Comparison of ENCODE assay signal across 8 cellular contexts in the genomic region with DNA sequence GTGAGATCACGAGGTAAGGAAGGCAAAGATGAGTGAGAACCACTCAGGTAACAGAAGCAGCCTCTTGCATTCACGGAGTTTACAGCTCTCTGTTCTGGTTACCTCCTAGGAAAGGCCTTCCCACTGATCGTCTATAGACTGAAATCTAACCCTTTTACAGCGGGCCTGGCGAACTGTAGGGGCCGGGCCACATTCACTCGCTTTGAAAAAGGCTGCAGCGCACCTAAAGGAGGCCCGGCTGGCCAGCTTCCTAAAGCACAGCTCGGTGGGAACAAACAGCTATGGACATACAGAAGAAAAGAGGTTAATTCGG. TPM values are rescaled to one million over a fixed set of nuclear protein-coding genes. Genes with fewer than 3 reads are reported as not detected.
DNase-seq lines count a peak whose midpoint lies in the region; ATAC-seq, FAIRE-seq and TF ChIP-seq lines count a peak whose summit lies in the region.

No MANE protein-coding gene starts in this region.

- peaks cover 15% of the 10 kb centered on the region for H3K36me3 Mint-ChIP-seq in CD4-positive, CD25-positive, alpha-beta regulatory T cell
- H3K36me3 Mint-ChIP-seq in astrocyte (ENCODE audit: low read depth, unreplicated experiment) = peaks cover 19% of the 10 kb centered on the region

- no peak for ATAC-seq in CD4-positive, CD25-positive, alpha-beta regulatory T cell (ENCODE audit: low read depth in 2 of 2)
- ATAC-seq in GM18517 (IDR thresholded peaks at IDR 0.05; ENCODE audit: unreplicated experiment) = no peak

- H3K4me1 ChIP-seq in CD4-positive, CD25-positive, alpha-beta regulatory T cell (ENCODE audit: control insufficient read depth, insufficient read depth, low read length, poor library complexity, severe bottlenecking) = peaks cover 34% of the 10 kb centered on the region
- H3K4me1 ChIP-seq in astrocyte (ENCODE audit: insufficient read depth, low read length) = peaks cover 26% of the 10 kb centered on the region
- peaks cover 40% of the 10 kb centered on the region for H3K4me1 ChIP-seq in suprapubic skin

- H3K79me2 ChIP-seq in astrocyte (ENCODE audit: insufficient read depth, low read length) = peaks cover 85% of the 10 kb centered on the region

- TF ChIP-seq CTCF in astrocyte (IDR thresholded peaks at IDR 0.05; ENCODE audit: insufficient read depth, low read depth, low read length) (no peak), suprapubic skin (IDR thresholded peaks at IDR 0.05) (no peak)

- H3K9me3 ChIP-seq in CD4-positive, CD25-positive, alpha-beta regulatory T cell (ENCODE audit: control insufficient read depth in 2 of 2, low read length in 2 of 2) = no peaks in the 10 kb centered on the region
- H3K9me3 ChIP-seq in astrocyte (ENCODE audit: insufficient read depth, low read depth, low read length) (no peaks in the 10 kb centered on the region), suprapubic skin (no peaks in the 10 kb centered on the region)

- no peaks in the 10 kb centered on the region for H3K27me3 ChIP-seq in CD4-positive, CD25-positive, alpha-beta regulatory T cell (ENCODE audit: control insufficient read depth, insufficient read depth, low read length)
- no peaks in the 10 kb centered on the region for H3K27me3 ChIP-seq in astrocyte (ENCODE audit: insufficient read depth, low read length)
- no peaks in the 10 kb centered on the region for H3K27me3 ChIP-seq in suprapubic skin

- no peak for TF ChIP-seq EP300 in suprapubic skin (IDR thresholded peaks at IDR 0.05)

- H3K36me3 ChIP-seq in CD4-positive, CD25-positive, alpha-beta regulatory T cell (ENCODE audit: control insufficient read depth, insufficient read depth, low read length) = peaks cover 36% of the 10 kb centered on the region
- H3K36me3 ChIP-seq in astrocyte (ENCODE audit: insufficient read depth, low read length) (peaks cover 31% of the 10 kb centered on the region), suprapubic skin (peaks cover 33% of the 10 kb centered on the region)

- peak overlapping the region; percentile 94 to 99 (median 98) for H3K4me3 Mint-ChIP-seq in CD4-positive, CD25-positive, alpha-beta regulatory T cell
- H3K4me3 Mint-ChIP-seq in astrocyte (ENCODE audit: unreplicated experiment) = peak overlapping the region; percentile 99

- H3K4me1 Mint-ChIP-seq in CD4-positive, CD25-positive, alpha-beta regulatory T cell = peaks cover 23 to 62% (median 53%) of the 10 kb centered on the region in 4 donors
- peaks cover 29% of the 10 kb centered on the region for H3K4me1 Mint-ChIP-seq in astrocyte (ENCODE audit: low read depth, unreplicated experiment)

- H3K4me2 ChIP-seq in astrocyte (ENCODE audit: low read length) = peak overlapping the region; percentile 96

- no peak for TF ChIP-seq POLR2A in suprapubic skin (IDR thresholded peaks at IDR 0.05)

- H2AFZ ChIP-seq in astrocyte (ENCODE audit: low read depth, low read length) = peak overlapping the region; percentile 78

- H3K27me3 Mint-ChIP-seq in CD4-positive, CD25-positive, alpha-beta regulatory T cell = no peaks in the 10 kb centered on the region
- H3K27me3 Mint-ChIP-seq in astrocyte (ENCODE audit: low read depth, unreplicated experiment) = no peaks in the 10 kb centered on the region

- no peak for FAIRE-seq in astrocyte (lab: Jason Lieb, UNC)

- H3K27ac Mint-ChIP-seq in CD4-positive, CD25-positive, alpha-beta regulatory T cell = peak overlapping the region; percentile 74 to 98 (median 94)
- H3K27ac Mint-ChIP-seq in astrocyte (ENCODE audit: unreplicated experiment) = peak overlapping the region; percentile 95

- no peaks in the 10 kb centered on the region for H3K9me3 Mint-ChIP-seq in CD4-positive, CD25-positive, alpha-beta regulatory T cell
- peaks cover 2% of the 10 kb centered on the region for H3K9me3 Mint-ChIP-seq in astrocyte (ENCODE audit: unreplicated experiment)

- H3K9ac ChIP-seq in astrocyte (ENCODE audit: low read length) = peak overlapping the region; percentile 97

- DNase-seq in CD4-positive, CD25-positive, alpha-beta regulatory T cell = peak in 1 of 3 donors; percentile 15
- peak; percentile 42 for DNase-seq in HT-29 (ENCODE audit: low spot score)
- DNase-seq in astrocyte (ENCODE audit: low read depth) = peak; percentile 5
- peak; percentile 16 for DNase-seq in kidney glomerular epithelial cell (lab: John Stamatoyannopoulos, UW)
- DNase-seq in suprapubic skin (ENCODE audit: low spot score in 2 of 2) = no peak
- no peak for DNase-seq in islet precursor cell
- no peak for DNase-seq in activated CD8-positive, alpha-beta memory T cell treated with anti-CD3 and anti-CD28 coated beads, Interleukin-2, amount 50 U/mL, for 48 hours

- peaks cover 35% of the 10 kb centered on the region for H4K20me1 ChIP-seq in astrocyte (ENCODE audit: insufficient read depth, low read length)

- peak overlapping the region; percentile 78 for H3K27ac ChIP-seq in CD4-positive, CD25-positive, alpha-beta regulatory T cell (ENCODE audit: insufficient read depth, low read length, poor library complexity, severe bottlenecking)
- H3K27ac ChIP-seq in astrocyte (ENCODE audit: low read depth, low read length) (peak overlapping the region; percentile 82), suprapubic skin (peak overlapping the region; percentile 79)

- WGBS in suprapubic skin = 7% methylated on average over 6 of the region's 11 CpGs

- H3K4me3 ChIP-seq in CD4-positive, CD25-positive, alpha-beta regulatory T cell (ENCODE audit: low read depth, low read length) = peak overlapping the region; percentile 93
- H3K4me3 ChIP-seq in astrocyte (ENCODE audit: insufficient read depth, low read depth, low read length) (peak overlapping the region; percentile 100), suprapubic skin (peak overlapping the region; percentile 73)

RNA-seq across cellular contexts. Expression of gene ATP5MK, which starts 0.6 kb away (rescaled TPM):
- total RNA-seq in CD4-positive, CD25-positive, alpha-beta regulatory T cell = 152 TPM
- 100 to 1,000 TPM; 461 to 608 (median 526) TPM for polyA plus RNA-seq in CD4-positive, CD25-positive, alpha-beta regulatory T cell
- 71.5 and 82.4 TPM in 2 replicates for total RNA-seq in HT-29 (2014; rRNA removed; shearing (Covaris generic))
- total RNA-seq in astrocyte (405 and 463 TPM in 2 replicates), suprapubic skin (100 to 1,000 TPM in 3 of 4 donors, 10 to 100 TPM in 1; 92.4 to 207 (median 167) TPM)

RNA-seq across cellular contexts. Expression of gene PDCD11, which starts 0.7 kb away (rescaled TPM):
- 26.9 TPM for total RNA-seq in CD4-positive, CD25-positive, alpha-beta regulatory T cell
- 1 to 10 TPM; 7.1 to 10.0 (median 8.5) TPM for polyA plus RNA-seq in CD4-positive, CD25-positive, alpha-beta regulatory T cell
- 34.0 and 40.6 TPM in 2 replicates for total RNA-seq in HT-29 (2014; rRNA removed; shearing (Covaris generic))
- total RNA-seq in astrocyte (62.3 and 72.8 TPM in 2 replicates), suprapubic skin (10 to 100 TPM; 26.4 to 38.3 (median 29.3) TPM)

RNA-seq across cellular contexts. Expression of gene TAF5, which starts 27.9 kb away (rescaled TPM):
- 9.4 TPM for total RNA-seq in CD4-positive, CD25-positive, alpha-beta regulatory T cell
- 1 to 10 TPM; 3.2 to 4.0 (median 3.7) TPM for polyA plus RNA-seq in CD4-positive, CD25-positive, alpha-beta regulatory T cell
- total RNA-seq in HT-29 (2014; rRNA removed; shearing (Covaris generic)) = 5.5 and 7.7 TPM in 2 replicates
- total RNA-seq in astrocyte (3.3 and 3.9 TPM in 2 replicates), suprapubic skin (1 to 10 TPM; 3.6 to 5.4 (median 4.1) TPM)

RNA-seq across cellular contexts. Expression of gene PCGF6, which starts 44.8 kb away (rescaled TPM):
- total RNA-seq in CD4-positive, CD25-positive, alpha-beta regulatory T cell = 6.7 TPM
- polyA plus RNA-seq in CD4-positive, CD25-positive, alpha-beta regulatory T cell = 10 to 100 TPM in 1 of 4 donors, 1 to 10 TPM in 3; 6.0 to 10.4 (median 9.1) TPM
- total RNA-seq in HT-29 (2014; rRNA removed; shearing (Covaris generic)) = 3.2 and 4.9 TPM in 2 replicates
- total RNA-seq in astrocyte = 9.0 and 10.3 TPM in 2 replicates
- total RNA-seq in suprapubic skin = 1 to 10 TPM; 2.6 to 7.2 (median 4.9) TPM

RNA-seq across cellular contexts. Expression of gene CALHM2, which starts 56.5 kb away (rescaled TPM):
- total RNA-seq in CD4-positive, CD25-positive, alpha-beta regulatory T cell = 26.1 TPM
- 10 to 100 TPM; 33.5 to 72.4 (median 50.0) TPM for polyA plus RNA-seq in CD4-positive, CD25-positive, alpha-beta regulatory T cell
- total RNA-seq in HT-29 (2014; rRNA removed; shearing (Covaris generic)) = 3.0 and 3.3 TPM in 2 replicates
- 1.2 and 1.4 TPM in 2 replicates for total RNA-seq in astrocyte
- total RNA-seq in suprapubic skin = 10 to 100 TPM; 13.7 to 17.9 (median 16.3) TPM

Comparison
In these comparisons a context has a peak if more than half of its experiments do, and no peak if none do; other contexts are left out.
1. DNase-seq: peak in HT-29 (single experiment), astrocyte (single experiment) and kidney glomerular epithelial cell (single experiment); none in suprapubic skin (0 of 2), islet precursor cell (single experiment) and activated CD8-positive, alpha-beta memory T cell treated with anti-CD3 and anti-CD28 coated beads, Interleukin-2, amount 50 U/mL, for 48 hours (single experiment).
2. Peak in every context shown above with its lines, with median percentiles within 50 percentile points of each other: H3K27ac ChIP-seq and H3K4me3 ChIP-seq.